Comparison of ENCODE assay signal across 11 cellular contexts in genomic region chr1:107451735-107452134, GRCh38.
DNase-seq lines count a peak whose midpoint lies in the region; ATAC-seq and TF ChIP-seq lines count a peak whose summit lies in the region.
"Had no signal": no experiment of that assay in that cellular context is flagged by ENCODE, and none has a peak within 500 bp of the region (broad histone marks: within the 10 kb centered on the region; RNA-seq: fewer than 3 reads in every experiment).

No MANE protein-coding gene starts in this region.

- peaks cover 43% of the 10 kb centered on the region for H3K4me1 ChIP-seq in BLaER1

- H3K36me3 ChIP-seq in BLaER1 (no peaks in the 10 kb centered on the region), brain microvascular endothelial cell (replicated peaks) (no peaks in the 10 kb centered on the region)
- H3K36me3 ChIP-seq: heart right ventricle had no signal

- peak overlapping the region; percentile 52 for H3K9ac ChIP-seq in BLaER1

- DNase-seq in brain microvascular endothelial cell: no peak
- DNase-seq in kidney glomerular epithelial cell (lab: John Stamatoyannopoulos, UW): no peak
- DNase-seq in GF-D8 (lab: John Stamatoyannopoulos, UW): no peak
- no peak for DNase-seq in pons (ENCODE audit: low spot score)
- DNase-seq: activated CD4-positive, CD25-positive, alpha-beta regulatory T cell treated with anti-CD3 and anti-CD28 coated beads, Interleukin-2, amount 50 U/mL, for 72 hours; heart right ventricle; NCI-H1105 had no signal

- no peaks in the 10 kb centered on the region for H4K20me1 ChIP-seq in BLaER1

- H3K4me3 ChIP-seq in BLaER1 (peak overlapping the region; percentile 39; the same call in 1 of the 2 replicates), brain microvascular endothelial cell (ENCODE audit: low read depth, low read length) (no peak overlapping the region)
- H3K4me3 ChIP-seq: heart right ventricle had no signal

- H3K27me3 ChIP-seq in BLaER1 (no peaks in the 10 kb centered on the region), brain microvascular endothelial cell (replicated peaks) (no peaks in the 10 kb centered on the region)

- in situ Hi-C loops in brain microvascular endothelial cell (cut with HindIII; ENCODE audit: low pct_ligation_motif_present, low sequenced_read_pairs): no loop called here

- peak overlapping the region; percentile 74 for H3K4me2 ChIP-seq in BLaER1

- H3K27ac ChIP-seq in BLaER1 (peak overlapping the region; percentile 83), brain microvascular endothelial cell (no peak overlapping the region)

- no peak for TF ChIP-seq CTCF in brain microvascular endothelial cell (IDR thresholded peaks at IDR 0.05; ENCODE audit: low read depth, low read length, missing control alignments)

- H3K9me3 ChIP-seq in BLaER1: peaks cover 10% of the 10 kb centered on the region; the same call in 1 of the 2 replicates

- ATAC-seq in GM19328 (IDR thresholded peaks at IDR 0.05; ENCODE audit: unreplicated experiment) (peak; percentile 44), HG02763 (IDR thresholded peaks at IDR 0.05; ENCODE audit: unreplicated experiment) (peak; percentile 46), HG03469 (IDR thresholded peaks at IDR 0.05; ENCODE audit: unreplicated experiment) (peak; percentile 32)
- ATAC-seq: heart right ventricle had no signal
